Comparison of ENCODE assay signal across 8 cellular contexts in genomic region chr2:144331652-144332355, GRCh38.
A peak's percentile ranks its signal among the peaks of the same experiment; 100 is the strongest.
DNase-seq lines count a peak whose midpoint lies in the region; ATAC-seq and TF ChIP-seq lines count a peak whose summit lies in the region.

No MANE protein-coding gene starts in this region.

- H3K36me3 Mint-ChIP-seq in effector memory CD8-positive, alpha-beta T cell (ENCODE audit: insufficient read depth), result peaks cover 32% of the 10 kb centered on the region

- peak overlapping the region; percentile 95 for H3K27ac Mint-ChIP-seq in effector memory CD8-positive, alpha-beta T cell

- H3K9ac ChIP-seq in SK-N-MC (ENCODE audit: insufficient read length), result peak overlapping the region; percentile 92

- H3K9me3 ChIP-seq in SK-N-MC (ENCODE audit: low read depth, low read length), result 0 out of 2 replicates have a peak, but pooled peaks cover 5% of the 10 kb centered on the region
- H3K9me3 ChIP-seq in tibial nerve, result no peaks in the 10 kb centered on the region

- peak overlapping the region; percentile 86 for H3K4me3 ChIP-seq in SK-N-MC
- peak overlapping the region; percentile 59 to 89 (median 80) for H3K4me3 ChIP-seq in tibial nerve

- peaks cover 33% of the 10 kb centered on the region for H3K36me3 ChIP-seq in SK-N-MC (ENCODE audit: insufficient read depth, low read length)
- no peaks in the 10 kb centered on the region for H3K36me3 ChIP-seq in tibial nerve

- H3K4me1 ChIP-seq in tibial nerve, result peaks cover 0 to 26% (median 0%) of the 10 kb centered on the region in 4 donors

- peak in 3 of 5 experiments; percentile 7 to 41 (median 16) for TF ChIP-seq CTCF in tibial nerve (IDR thresholded peaks at IDR 0.05)

- H3K27me3 Mint-ChIP-seq in effector memory CD8-positive, alpha-beta T cell, result no peaks in the 10 kb centered on the region

- ATAC-seq in GM19324 (IDR thresholded peaks at IDR 0.05; ENCODE audit: low FRiP score, unreplicated experiment) (peak; percentile 49), HG03354 (IDR thresholded peaks at IDR 0.05; ENCODE audit: poor library complexity, severe bottlenecking, unreplicated experiment) (peak; percentile 71)
- no peak for ATAC-seq in effector memory CD8-positive, alpha-beta T cell (replicated peaks)

- peak; percentile 75 for DNase-seq in GF-D8 (lab: John Stamatoyannopoulos, UW)
- no peak for DNase-seq in SK-N-MC (ENCODE audit: low read depth, low spot score)
- DNase-seq in effector memory CD8-positive, alpha-beta T cell, result peak in 2 of 3 experiments; percentile 64 to 75
- DNase-seq in midbrain (lab: John Stamatoyannopoulos, UW), result peak; percentile 92
- DNase-seq in tibial nerve (ENCODE audit: low spot score in 2 of 2), result peak; percentile 33 to 36
- no peak for DNase-seq in stimulated activated CD4-positive, alpha-beta T cell treated with anti-CD3 and anti-CD28 coated beads, Interleukin-2, amount 100 ng/mL, for 48 hours

- TF ChIP-seq POLR2A in tibial nerve (IDR thresholded peaks at IDR 0.05), result no peak

- H3K4me1 Mint-ChIP-seq in effector memory CD8-positive, alpha-beta T cell (ENCODE audit: low read depth in 2 of 2), result peaks cover 38 to 48% of the 10 kb centered on the region in 2 donors

- H3K27ac ChIP-seq in SK-N-MC (peak overlapping the region; percentile 95), tibial nerve (peak overlapping the region; percentile 67 to 93 (median 88))

- H3K4me3 Mint-ChIP-seq in effector memory CD8-positive, alpha-beta T cell, result peak overlapping the region; percentile 90 to 98

- H3K9me3 Mint-ChIP-seq in effector memory CD8-positive, alpha-beta T cell, result no peaks in the 10 kb centered on the region

- WGBS in tibial nerve, 2 donors, result 1 to 2% methylated on average over 17 to 59 of the region's 67 CpGs

- TF ChIP-seq EP300 in tibial nerve (IDR thresholded peaks at IDR 0.05), result peak in 1 of 2 donors; percentile 82

- H3K27me3 ChIP-seq in tibial nerve, result no peaks in the 10 kb centered on the region

Comparison
In these comparisons a context has a peak if more than half of its experiments do, and no peak if none do; other contexts are left out.
1. DNase-seq: peak in GF-D8 (single experiment), effector memory CD8-positive, alpha-beta T cell (2 of 3), midbrain (single experiment) and tibial nerve (2 of 2); none in SK-N-MC (single experiment) and stimulated activated CD4-positive, alpha-beta T cell treated with anti-CD3 and anti-CD28 coated beads, Interleukin-2, amount 100 ng/mL, for 48 hours (0 of 2).